20 cellular contexts compared by ENCODE assay signal in genomic region chr22:48738204-48738980, GRCh38.
"Had no signal": no experiment of that assay in that cellular context is flagged by ENCODE, and none has a peak within 500 bp of the region (broad histone marks: within the 10 kb centered on the region; RNA-seq: fewer than 3 reads in every experiment).

No MANE protein-coding gene starts in this region.

- H3K9me3 Mint-ChIP-seq: activated T-helper 1 cell treated with anti-CD3 and anti-CD28 coated beads, Interleukin-12 subunit alpha, Interleukin-12 subunit beta, Interleukin-2, Interleukin-4 antibody, amounts not matched to agents 30 ng/mL and 10 ng/mL and 1 ng/mL, durations not matched to agents 14 hours and 24 hours and 36 hours; effector memory CD8-positive, alpha-beta T cell; memory B cell; nephron; stimulated activated naive CD8-positive, alpha-beta T cell treated with anti-CD3 and anti-CD28 coated beads, Interleukin-15, Interleukin-2, amounts not matched to agents 100 ng/mL and 50 ng/mL, for 24 hours; T-helper 2 cell treated with Interferon-gamma antibody and Interleukin-4, amounts not matched to agents 5 μg/mL and 100 μg/mL, for 36 hours had no signal

- H3K9me3 ChIP-seq: tibial artery had no signal

- H3K4me1 ChIP-seq: tibial artery had no signal

- H3K4me3 Mint-ChIP-seq: activated CD8-positive, alpha-beta T cell treated with anti-CD3 and anti-CD28 coated beads, Interleukin-2, amount 10 ng/mL, durations not matched to agents 7 days and 5 days; activated T-helper 1 cell treated with anti-CD3 and anti-CD28 coated beads, Interleukin-12 subunit alpha, Interleukin-12 subunit beta, Interleukin-2, Interleukin-4 antibody, amounts not matched to agents 30 ng/mL and 10 ng/mL and 1 ng/mL, durations not matched to agents 14 hours and 24 hours and 36 hours; effector memory CD8-positive, alpha-beta T cell; memory B cell; nephron; stimulated activated naive CD8-positive, alpha-beta T cell treated with anti-CD3 and anti-CD28 coated beads, Interleukin-15, Interleukin-2, amounts not matched to agents 100 ng/mL and 50 ng/mL, for 24 hours; T-helper 2 cell treated with Interferon-gamma antibody and Interleukin-4, amounts not matched to agents 5 μg/mL and 100 μg/mL, for 36 hours had no signal

- H3K4me3 ChIP-seq: cardiac muscle cell, hepatocyte, tibial artery had no signal

- H3K27me3 Mint-ChIP-seq: effector memory CD8-positive, alpha-beta T cell; memory B cell; stimulated activated naive CD8-positive, alpha-beta T cell treated with anti-CD3 and anti-CD28 coated beads, Interleukin-15, Interleukin-2, amounts not matched to agents 100 ng/mL and 50 ng/mL, for 24 hours had no signal

- H3K27ac Mint-ChIP-seq: activated CD8-positive, alpha-beta T cell treated with anti-CD3 and anti-CD28 coated beads, Interleukin-2, amount 10 ng/mL, durations not matched to agents 7 days and 5 days; activated T-helper 1 cell treated with anti-CD3 and anti-CD28 coated beads, Interleukin-12 subunit alpha, Interleukin-12 subunit beta, Interleukin-2, Interleukin-4 antibody, amounts not matched to agents 30 ng/mL and 10 ng/mL and 1 ng/mL, durations not matched to agents 14 hours and 24 hours and 36 hours; effector memory CD8-positive, alpha-beta T cell; memory B cell; nephron; stimulated activated naive CD8-positive, alpha-beta T cell treated with anti-CD3 and anti-CD28 coated beads, Interleukin-15, Interleukin-2, amounts not matched to agents 100 ng/mL and 50 ng/mL, for 24 hours; T-helper 2 cell treated with Interferon-gamma antibody and Interleukin-4, amounts not matched to agents 5 μg/mL and 100 μg/mL, for 36 hours had no signal

- ATAC-seq: activated CD8-positive, alpha-beta T cell treated with anti-CD3 and anti-CD28 coated beads, Interleukin-2, amount 10 ng/mL, durations not matched to agents 7 days and 5 days; effector memory CD8-positive, alpha-beta T cell; esophagus mucosa; SK-N-SH treated with all-trans-retinoic acid at 6 μM for 48 hours had no signal

- DNase-seq: activated CD4-positive, alpha-beta T cell treated with anti-CD3 and anti-CD28 coated beads, Interleukin-2, amount 50 U/mL, for 1 hour; activated CD4-positive, CD25-positive, alpha-beta regulatory T cell treated with anti-CD3 and anti-CD28 coated beads, Interleukin-2, amount 50 U/mL, for 72 hours; activated CD8-positive, alpha-beta T cell treated with anti-CD3 and anti-CD28 coated beads, Interleukin-2, amount 10 ng/mL, durations not matched to agents 7 days and 5 days; amygdala; effector memory CD8-positive, alpha-beta T cell; foreskin melanocyte; glutamatergic neuron; nucleus accumbens; substantia nigra had no signal

- H3K4me1 Mint-ChIP-seq: memory B cell, nephron had no signal

- H3K27ac ChIP-seq: cardiac muscle cell, hepatocyte, tibial artery, VCaP had no signal

- H3K36me3 Mint-ChIP-seq: memory B cell had no signal

- H3K36me3 ChIP-seq: cardiac muscle cell, tibial artery had no signal

- H3K27me3 ChIP-seq: cardiac muscle cell, hepatocyte, tibial artery had no signal
